25 cellular contexts compared by ENCODE assay signal in genomic region chr2:43043471-43043870, GRCh38.
DNase-seq lines count a peak whose midpoint lies in the region; ATAC-seq and TF ChIP-seq lines count a peak whose summit lies in the region.
"Had no signal": no experiment of that assay in that cellular context is flagged by ENCODE, and none has a peak within 500 bp of the region (broad histone marks: within the 10 kb centered on the region; RNA-seq: fewer than 3 reads in every experiment).

No MANE protein-coding gene starts in this region.

- H3K27me3 Mint-ChIP-seq in endothelial cell (ENCODE audit: unreplicated experiment), result peaks cover 10% of the 10 kb centered on the region
- H3K27me3 Mint-ChIP-seq: activated B cell treated with CpG ODN at 0.5 μM for 24 hours; activated CD8-positive, alpha-beta T cell treated with anti-CD3 and anti-CD28 coated beads for 36 hours; effector memory CD8-positive, alpha-beta T cell had no signal

- H3K27me3 ChIP-seq in heart left ventricle, result no peaks in the 10 kb centered on the region
- H3K27me3 ChIP-seq in vagina, result no peaks in the 10 kb centered on the region
- no peaks in the 10 kb centered on the region for H3K27me3 ChIP-seq in gastrocnemius medialis
- H3K27me3 ChIP-seq: pancreas, right lobe of liver had no signal

- H3K9me3 Mint-ChIP-seq in endothelial cell (ENCODE audit: unreplicated experiment), result no peaks in the 10 kb centered on the region
- H3K9me3 Mint-ChIP-seq: activated B cell treated with CpG ODN at 0.5 μM for 24 hours; activated CD8-positive, alpha-beta T cell treated with anti-CD3 and anti-CD28 coated beads for 36 hours; effector memory CD8-positive, alpha-beta T cell; T-helper 2 cell treated with Interferon-gamma antibody and Interleukin-4, amounts not matched to agents 5 μg/mL and 100 μg/mL, for 36 hours had no signal

- H3K27ac Mint-ChIP-seq in endothelial cell (ENCODE audit: unreplicated experiment), result peak overlapping the region; percentile 85
- H3K27ac Mint-ChIP-seq: activated B cell treated with CpG ODN at 0.5 μM for 24 hours; activated CD8-positive, alpha-beta T cell treated with anti-CD3 and anti-CD28 coated beads for 36 hours; effector memory CD8-positive, alpha-beta T cell; T-helper 2 cell treated with Interferon-gamma antibody and Interleukin-4, amounts not matched to agents 5 μg/mL and 100 μg/mL, for 36 hours had no signal

- TF ChIP-seq CTCF in heart left ventricle (IDR thresholded peaks at IDR 0.05) (no peak), endothelial cell (IDR thresholded peaks at IDR 0.05; ENCODE audit: unreplicated experiment) (no peak), vagina (IDR thresholded peaks at IDR 0.05) (no peak), gastrocnemius medialis (IDR thresholded peaks at IDR 0.05 in 4 of 5, conservative IDR thresholded peaks at IDR 0.05 in 1 of 5) (no peak)

- in situ Hi-C loops in gastrocnemius medialis (cut with MboI; ENCODE audit: low sequenced_read_pairs in 4 of 4), result no loop called here

- no peak overlapping the region for H3K4me3 ChIP-seq in heart left ventricle
- no peak overlapping the region for H3K4me3 ChIP-seq in vagina
- no peak overlapping the region for H3K4me3 ChIP-seq in gastrocnemius medialis
- H3K4me3 ChIP-seq: HAP-1, pancreas, right lobe of liver had no signal

- H3K36me3 ChIP-seq in heart left ventricle, result no peaks in the 10 kb centered on the region
- H3K36me3 ChIP-seq in vagina, result no peaks in the 10 kb centered on the region
- no peaks in the 10 kb centered on the region for H3K36me3 ChIP-seq in gastrocnemius medialis
- H3K36me3 ChIP-seq: HAP-1, pancreas, right lobe of liver had no signal

- H3K9me3 ChIP-seq in heart left ventricle (no peaks in the 10 kb centered on the region), vagina (no peaks in the 10 kb centered on the region), gastrocnemius medialis (no peaks in the 10 kb centered on the region)
- H3K9me3 ChIP-seq: HAP-1, pancreas, right lobe of liver had no signal

- H3K36me3 Mint-ChIP-seq in endothelial cell (ENCODE audit: low read depth, unreplicated experiment), result no peaks in the 10 kb centered on the region

- no peak for DNase-seq in heart left ventricle
- DNase-seq in left ventricle myocardium superior, result no peak
- DNase-seq in endothelial cell (ENCODE audit: low spot score), result no peak
- peak; percentile 50 for DNase-seq in posterior vena cava (ENCODE audit: low spot score)
- no peak for DNase-seq in vagina (ENCODE audit: extremely low spot score in 2 of 2)
- DNase-seq in activated T-cell treated with anti-CD3 and anti-CD28 coated beads, Interleukin-2, amount 50 U/mL, for 1 hour, result no peak
- DNase-seq in gastrocnemius medialis, result no peak
- DNase-seq: ACHN; activated B cell treated with CpG ODN at 0.5 μM for 24 hours; activated CD8-positive, alpha-beta T cell treated with anti-CD3 and anti-CD28 coated beads for 36 hours; activated naive CD4-positive, alpha-beta T cell treated with Interleukin-2 at 50 U/mL for 16 hours; anterior cingulate cortex; effector memory CD8-positive, alpha-beta T cell; glutamatergic neuron; Karpas-422; NCI-H187; NCI-H345; stimulated activated CD4-positive, alpha-beta T cell treated with anti-CD3 and anti-CD28 coated beads, Interleukin-1b, Interleukin-23, amount 100 ng/mL, for 48 hours; stimulated activated naive CD4-positive, alpha-beta T cell had no signal

- peak overlapping the region in 7 of 12 donors; percentile 15 to 75 (median 70) for H3K27ac ChIP-seq in heart left ventricle
- peak overlapping the region; percentile 82 for H3K27ac ChIP-seq in vagina
- peak overlapping the region in 1 of 4 donors; percentile 34 for H3K27ac ChIP-seq in gastrocnemius medialis
- H3K27ac ChIP-seq: pancreas, right lobe of liver had no signal

- H3K4me1 Mint-ChIP-seq in endothelial cell (ENCODE audit: unreplicated experiment), result peaks cover 48% of the 10 kb centered on the region

- no peak for ATAC-seq in heart left ventricle
- ATAC-seq in left ventricle myocardium superior, result no peak
- no peak for ATAC-seq in gastrocnemius medialis
- ATAC-seq in HG02798 (IDR thresholded peaks at IDR 0.05; ENCODE audit: poor library complexity, unreplicated experiment), result no peak
- ATAC-seq: activated CD8-positive, alpha-beta T cell treated with anti-CD3 and anti-CD28 coated beads for 36 hours; effector memory CD8-positive, alpha-beta T cell; left lobe of liver; pancreas had no signal

- H3K4me1 ChIP-seq in heart left ventricle (peaks cover 0 to 45% (median 17%) of the 10 kb centered on the region in 12 donors), vagina (peaks cover 68% of the 10 kb centered on the region), gastrocnemius medialis (peaks cover 14% of the 10 kb centered on the region in 2 donors)
- H3K4me1 ChIP-seq: pancreas had no signal

- TF ChIP-seq POLR2A in heart left ventricle (IDR thresholded peaks at IDR 0.05), result no peak
- TF ChIP-seq POLR2A in vagina (IDR thresholded peaks at IDR 0.05), result no peak
- TF ChIP-seq POLR2A in gastrocnemius medialis (IDR thresholded peaks at IDR 0.05), result no peak

- WGBS in heart left ventricle, 4 donors, result 84 to 97% (median 93%) methylated on average over 9 of the region's 9 CpGs

- no peak overlapping the region for H3K4me3 Mint-ChIP-seq in endothelial cell (ENCODE audit: unreplicated experiment)
- H3K4me3 Mint-ChIP-seq: activated B cell treated with CpG ODN at 0.5 μM for 24 hours; activated CD8-positive, alpha-beta T cell treated with anti-CD3 and anti-CD28 coated beads for 36 hours; effector memory CD8-positive, alpha-beta T cell; T-helper 2 cell treated with Interferon-gamma antibody and Interleukin-4, amounts not matched to agents 5 μg/mL and 100 μg/mL, for 36 hours had no signal

- intact Hi-C loops in heart left ventricle (cut with DNase I), result no loop called here
- intact Hi-C loops in left ventricle myocardium superior (cut with micrococcal nuclease), result no loop called here
- intact Hi-C loops in posterior vena cava (cut with DNase I), result no loop called here
- intact Hi-C loops in vagina (cut with DNase I), result no loop called here
- intact Hi-C loops in gastrocnemius medialis (cut with DNase I; ENCODE audit: low total_unique reads), result no loop called here
